In the genomic region with DNA sequence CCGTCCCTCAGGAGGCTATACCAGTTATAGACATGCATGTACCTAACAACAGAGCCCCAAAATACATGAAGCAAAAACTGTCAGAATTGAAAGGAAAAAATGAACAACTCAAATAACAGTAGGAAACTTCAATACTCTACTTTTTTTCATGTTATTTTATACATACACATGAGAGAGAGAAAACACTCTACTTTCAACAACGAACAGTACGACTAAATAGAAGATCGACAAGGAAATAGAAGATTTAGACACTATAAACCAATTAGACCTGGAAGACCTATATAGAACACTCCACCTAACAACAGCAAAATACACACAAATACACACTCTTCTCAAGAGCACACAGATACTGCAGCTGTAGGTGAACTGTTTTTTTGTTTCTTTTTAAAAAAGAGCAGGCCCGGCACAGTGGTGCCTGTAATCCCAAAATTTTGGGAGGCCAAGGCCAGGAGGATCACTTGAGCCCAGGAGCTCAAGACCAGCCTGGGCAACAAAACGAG, we compare ENCODE assay signal across 11 cellular contexts. TPM values are rescaled to one million over a fixed set of nuclear protein-coding genes. Genes with fewer than 3 reads are reported as not detected.
DNase-seq lines count a peak whose midpoint lies in the region; ATAC-seq and TF ChIP-seq lines count a peak whose summit lies in the region.
"Had no signal": no experiment of that assay in that cellular context is flagged by ENCODE, and none has a peak within 500 bp of the region (broad histone marks: within the 10 kb centered on the region; RNA-seq: fewer than 3 reads in every experiment).

No MANE protein-coding gene starts in this region.

- H3K9ac ChIP-seq in muscle layer of colon (ENCODE audit: low read length), result no peak overlapping the region

- H3K4me1 Mint-ChIP-seq in activated naive CD8-positive, alpha-beta T cell treated with anti-CD3 and anti-CD28 coated beads for 36 hours, result peaks cover 93% of the 10 kb centered on the region
- peaks cover 75% of the 10 kb centered on the region for H3K4me1 Mint-ChIP-seq in type B pancreatic cell (ENCODE audit: unreplicated experiment)
- peaks cover 88% of the 10 kb centered on the region for H3K4me1 Mint-ChIP-seq in HFFc6 (ENCODE audit: low read depth)

- no peak overlapping the region for H3K4me3 Mint-ChIP-seq in activated naive CD8-positive, alpha-beta T cell treated with anti-CD3 and anti-CD28 coated beads for 36 hours
- no peak overlapping the region for H3K4me3 Mint-ChIP-seq in type B pancreatic cell
- no peak overlapping the region for H3K4me3 Mint-ChIP-seq in HFFc6

- ATAC-seq in heart right ventricle (no peak), Right ventricle myocardium superior (ENCODE audit: poor library complexity) (no peak)

- H3K9me3 ChIP-seq in heart right ventricle (no peaks in the 10 kb centered on the region), muscle layer of colon (ENCODE audit: low read length) (no peaks in the 10 kb centered on the region)

- DNase-seq in heart right ventricle (no peak), Right ventricle myocardium superior (no peak), type B pancreatic cell (ENCODE audit: extremely low spot score, unreplicated experiment) (no peak), NCI-H510A treated with DMSO at 0.1 percent for 48 hours (lab: John Stamatoyannopoulos, UW) (no peak), HFFc6 (no peak)
- DNase-seq in activated naive CD8-positive, alpha-beta T cell treated with anti-CD3 and anti-CD28 coated beads for 36 hours, result no peak
- DNase-seq in activated CD4-positive, alpha-beta T cell treated with anti-CD3 and anti-CD28 coated beads, Interleukin-2, amount 50 U/mL, for 4 hours, result no peak
- DNase-seq: PC-9; stimulated activated CD4-positive, alpha-beta T cell treated with anti-CD3 and anti-CD28 coated beads, Interleukin-12 subunit alpha, Interleukin-12 subunit beta, amount 100 ng/mL, for 4 hours; T-helper 9 cell had no signal

- H3K4me3 ChIP-seq in heart right ventricle (no peak overlapping the region), muscle layer of colon (ENCODE audit: low read depth in 1 of 2, low read length in 2 of 2) (no peak overlapping the region)
- H3K4me3 ChIP-seq: PC-9 had no signal

- no peaks in the 10 kb centered on the region for H3K27me3 Mint-ChIP-seq in activated naive CD8-positive, alpha-beta T cell treated with anti-CD3 and anti-CD28 coated beads for 36 hours
- H3K27me3 Mint-ChIP-seq in type B pancreatic cell (no peaks in the 10 kb centered on the region), HFFc6 (ENCODE audit: insufficient read depth) (peaks cover 6% of the 10 kb centered on the region)

- TF ChIP-seq CTCF in heart right ventricle (IDR thresholded peaks at IDR 0.05) (no peak), type B pancreatic cell (conservative IDR thresholded peaks at IDR 0.05) (no peak), HFFc6 (IDR thresholded peaks at IDR 0.05) (no peak)

- peaks cover 75 to 100% (median 100%) of the 10 kb centered on the region in 9 donors for H3K4me1 ChIP-seq in heart right ventricle
- H3K4me1 ChIP-seq in muscle layer of colon (ENCODE audit: insufficient read depth, low read length), result peaks cover 98% of the 10 kb centered on the region

- peaks cover 27% of the 10 kb centered on the region for H3K36me3 Mint-ChIP-seq in activated naive CD8-positive, alpha-beta T cell treated with anti-CD3 and anti-CD28 coated beads for 36 hours
- H3K36me3 Mint-ChIP-seq in type B pancreatic cell (peaks cover 4% of the 10 kb centered on the region), HFFc6 (ENCODE audit: low read depth) (no peaks in the 10 kb centered on the region; the same call in 1 of the 2 replicates)

- intact Hi-C loops in heart right ventricle (cut with DNase I), result no loop called here
- intact Hi-C loops in Right ventricle myocardium superior (cut with DNase I), result no loop called here

- H3K27me3 ChIP-seq in heart right ventricle, result no peaks in the 10 kb centered on the region
- no peaks in the 10 kb centered on the region for H3K27me3 ChIP-seq in muscle layer of colon (ENCODE audit: control insufficient read depth in 1 of 2, insufficient read depth in 2 of 2, low read length in 2 of 2)

- H3K27ac ChIP-seq in heart right ventricle, result peak overlapping the region in 7 of 10 donors; percentile 20 to 99 (median 44)
- H3K27ac ChIP-seq in muscle layer of colon (ENCODE audit: low read depth, low read length), result peak overlapping the region; percentile 3
- H3K27ac ChIP-seq: PC-9 had no signal

- H3K27ac Mint-ChIP-seq in activated naive CD8-positive, alpha-beta T cell treated with anti-CD3 and anti-CD28 coated beads for 36 hours, result peak overlapping the region; percentile 68
- H3K27ac Mint-ChIP-seq in type B pancreatic cell, result peak overlapping the region; percentile 14
- H3K27ac Mint-ChIP-seq in HFFc6, result no peak overlapping the region

- 77% methylated on average over 6 of the region's 6 CpGs for WGBS in heart right ventricle, 2 donors

- no peaks in the 10 kb centered on the region for H3K9me3 Mint-ChIP-seq in activated naive CD8-positive, alpha-beta T cell treated with anti-CD3 and anti-CD28 coated beads for 36 hours
- H3K9me3 Mint-ChIP-seq in type B pancreatic cell (no peaks in the 10 kb centered on the region), HFFc6 (no peaks in the 10 kb centered on the region)

- H3K36me3 ChIP-seq in heart right ventricle (peaks cover 0 to 10% (median 0%) of the 10 kb centered on the region in 9 donors), muscle layer of colon (ENCODE audit: insufficient read depth, low read length) (no peaks in the 10 kb centered on the region)

RNA-seq across cellular contexts. Expression of a gene that starts 34.7 kb away (rescaled TPM):
- total RNA-seq in heart right ventricle (10 to 100 TPM; 13.9 to 30.8 (median 23.6) TPM), Right ventricle myocardium superior (12.9 TPM), type B pancreatic cell (ENCODE audit: low replicate concordance) (35.5 and 64.8 TPM in 2 replicates)
- polyA plus RNA-seq in heart right ventricle, result 10 to 100 TPM in 1 of 2 donors, 1 to 10 TPM in 1; 6.6 to 15.7 TPM
- total RNA-seq in activated naive CD8-positive, alpha-beta T cell treated with anti-CD3 and anti-CD28 coated beads for 36 hours, result 10 to 100 TPM; 26.6 to 28.3 TPM
- 10 to 100 TPM; 51.1 to 60.9 (median 53.2) TPM for total RNA-seq in HFFc6 (2021; fragmentation: NEBNext Ultra II Directional; extraction: Animal tissue kit (Norgen Biotek cat#: 25700))
